28 cellular contexts compared by ENCODE assay signal in genomic region chr11:105296386-105296785, GRCh38.
"Had no signal": no experiment of that assay in that cellular context is flagged by ENCODE, and none has a peak within 500 bp of the region (broad histone marks: within the 10 kb centered on the region; RNA-seq: fewer than 3 reads in every experiment).

No MANE protein-coding gene starts in this region.

- H3K27ac ChIP-seq: adrenal gland, ascending aorta, body of pancreas, brain microvascular endothelial cell, breast epithelium, cardiac muscle cell had no signal

- ATAC-seq: activated naive CD4-positive, alpha-beta T cell treated with anti-CD3 and anti-CD28 coated beads, Interleukin-2, amount 50 U/mL, for 72 hours; activated naive CD8-positive, alpha-beta T cell treated with anti-CD3 and anti-CD28 coated beads, Interleukin-2, amount 50 U/mL, for 24 hours; activated T-cell treated with anti-CD3 and anti-CD28 coated beads, Interleukin-2, amount 50 U/mL, for 72 hours; body of pancreas had no signal

- FAIRE-seq: astrocyte, bronchial epithelial cell had no signal

- H3K9me3 ChIP-seq: adrenal gland, ascending aorta, body of pancreas, breast epithelium had no signal

- H3K4me1 ChIP-seq: adrenal gland, ascending aorta, body of pancreas, breast epithelium had no signal

- H3K4me3 ChIP-seq: adrenal gland, ascending aorta, body of pancreas, breast epithelium, cardiac muscle cell had no signal

- H3K36me3 ChIP-seq: adrenal gland, ascending aorta, brain microvascular endothelial cell, breast epithelium, cardiac muscle cell had no signal

- DNase-seq: activated effector memory CD4-positive, alpha-beta T cell treated with anti-CD3 and anti-CD28 coated beads, Interleukin-2, amount 50 U/mL, for 16 hours; activated effector memory CD4-positive, alpha-beta T cell treated with Interleukin-2 at 50 U/mL for 16 hours; activated gamma-delta T cell; activated gamma-delta T cell treated with Interleukin-2 at 50 U/mL for 16 hours; activated naive CD4-positive, alpha-beta T cell; activated naive CD4-positive, alpha-beta T cell treated with anti-CD3 and anti-CD28 coated beads for 36 hours; activated naive CD4-positive, alpha-beta T cell treated with anti-CD3 and anti-CD28 coated beads, Interleukin-2, amount 10 ng/mL, durations not matched to agents 7 days and 5 days; activated naive CD4-positive, alpha-beta T cell treated with anti-CD3 and anti-CD28 coated beads, Interleukin-2, amount 50 U/mL, for 16 hours; activated naive CD4-positive, alpha-beta T cell treated with Interleukin-2 at 50 U/mL for 16 hours; activated naive CD8-positive, alpha-beta T cell treated with anti-CD3 and anti-CD28 coated beads for 36 hours; activated naive CD8-positive, alpha-beta T cell treated with anti-CD3 and anti-CD28 coated beads, Interleukin-2, amount 10 ng/mL, durations not matched to agents 7 days and 5 days; activated naive CD8-positive, alpha-beta T cell treated with anti-CD3 and anti-CD28 coated beads, Interleukin-2, amount 50 U/mL, for 24 hours; activated T-cell treated with anti-CD3 and anti-CD28 coated beads, Interleukin-2, amount 50 U/mL, for 4 hours; activated T-cell treated with anti-CD3 and anti-CD28 coated beads, Interleukin-2, amount 50 U/mL, for 72 hours; adrenal gland; amniotic stem cell; amygdala; anterior cingulate cortex; body of pancreas; brain microvascular endothelial cell; central memory CD4-positive, alpha-beta T cell; cerebellar nuclear complex had no signal

- H3K27me3 ChIP-seq: adrenal gland, ascending aorta, body of pancreas, brain microvascular endothelial cell, breast epithelium, cardiac muscle cell had no signal
